Comparison of ENCODE assay signal across 9 cellular contexts in the genomic region with DNA sequence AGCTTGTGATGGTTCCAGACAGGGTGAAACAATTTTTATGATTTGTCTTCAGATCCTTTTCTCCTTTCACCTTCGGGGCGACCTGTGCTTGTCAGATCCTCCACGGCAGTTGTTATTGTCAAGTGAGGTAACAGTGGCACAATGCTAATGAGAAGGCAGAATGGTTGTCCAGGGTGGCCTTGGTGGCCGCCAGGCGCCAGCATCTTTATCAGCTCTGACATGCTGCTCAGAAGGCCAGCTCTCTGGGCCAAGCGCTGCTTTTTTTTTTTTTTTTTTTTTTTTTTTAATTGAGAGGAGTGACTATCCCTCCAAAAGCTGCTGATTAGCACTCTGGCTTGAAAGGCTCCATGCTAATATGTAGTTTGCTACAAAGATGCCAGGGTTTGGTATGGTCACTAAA.
"Had no signal": no experiment of that assay in that cellular context is flagged by ENCODE, and none has a peak within 500 bp of the region (broad histone marks: within the 10 kb centered on the region; RNA-seq: fewer than 3 reads in every experiment).

No MANE protein-coding gene starts in this region.

- H3K4me3 Mint-ChIP-seq: endodermal cell; nephron; stimulated activated naive B cell treated with anti-CD40 and anti-IgM and Interleukin-4, amounts not matched to agents 10 μg/mL and 1 μg/mL and 100 μg/mL, for 72 hours had no signal

- H3K27ac Mint-ChIP-seq: activated naive CD4-positive, alpha-beta T cell treated with anti-CD3 and anti-CD28 coated beads, Interleukin-2, amount 50 U/mL, for 72 hours; nephron; stimulated activated naive B cell treated with anti-CD40 and anti-IgM and Interleukin-4, amounts not matched to agents 10 μg/mL and 1 μg/mL and 100 μg/mL, for 72 hours had no signal

- ATAC-seq: activated naive CD4-positive, alpha-beta T cell treated with anti-CD3 and anti-CD28 coated beads, Interleukin-2, amount 50 U/mL, for 72 hours; stimulated activated naive B cell treated with anti-CD40 and anti-IgM and Interleukin-4, amounts not matched to agents 10 μg/mL and 1 μg/mL and 100 μg/mL, for 72 hours had no signal

- H3K9me3 Mint-ChIP-seq: nephron; stimulated activated naive B cell treated with anti-CD40 and anti-IgM and Interleukin-4, amounts not matched to agents 10 μg/mL and 1 μg/mL and 100 μg/mL, for 72 hours had no signal

- H3K27me3 Mint-ChIP-seq: stimulated activated naive B cell treated with anti-CD40 and anti-IgM and Interleukin-4, amounts not matched to agents 10 μg/mL and 1 μg/mL and 100 μg/mL, for 72 hours had no signal

- H3K4me3 ChIP-seq: lung had no signal

- DNase-seq: activated CD4-positive, alpha-beta T cell treated with anti-CD3 and anti-CD28 coated beads, Interleukin-2, amount 50 U/mL, for 1 hour; activated effector memory CD4-positive, alpha-beta T cell treated with anti-CD3 and anti-CD28 coated beads, Interleukin-2, amount 50 U/mL, for 16 hours; endodermal cell; stimulated activated naive B cell treated with anti-CD40 and anti-IgM and Interleukin-4, amounts not matched to agents 10 μg/mL and 1 μg/mL and 100 μg/mL, for 72 hours; T-helper 1 cell; trophoblast cell had no signal
